ENCODE assay signal across 8 cellular contexts in the genomic region with DNA sequence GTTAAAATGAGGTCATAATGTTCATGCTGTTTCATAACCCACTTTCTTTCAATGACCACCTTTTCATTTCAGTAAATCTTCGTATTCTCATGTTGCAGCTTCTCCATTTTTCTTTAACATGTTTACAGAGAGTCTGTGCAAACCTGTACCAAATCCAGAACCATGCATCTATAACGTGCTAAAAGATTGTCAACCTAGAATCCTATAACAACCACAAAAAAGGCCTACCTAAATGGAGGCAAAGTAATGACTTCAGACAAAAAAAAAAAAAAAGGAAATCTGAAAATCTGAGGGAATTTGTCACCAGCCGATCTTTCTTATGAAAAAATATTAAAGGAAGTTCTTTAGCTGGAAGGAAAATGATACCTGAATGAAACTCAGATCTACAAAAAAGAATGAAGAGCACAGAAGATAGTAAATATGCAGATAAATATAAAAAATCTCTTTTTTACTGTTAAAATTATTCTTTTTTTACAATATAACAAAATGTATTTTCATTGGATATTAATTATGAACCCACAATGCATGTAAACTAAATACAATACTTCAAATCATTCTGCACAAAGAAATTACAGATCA. TPM values are rescaled to one million over a fixed set of nuclear protein-coding genes. Genes with fewer than 3 reads are reported as not detected.
DNase-seq lines count a peak whose midpoint lies in the region; ATAC-seq and TF ChIP-seq lines count a peak whose summit lies in the region.

No MANE protein-coding gene starts in this region.

- intact Hi-C loops in activated CD4-positive, alpha-beta memory T cell treated with anti-CD3 and anti-CD28 coated beads for 36 hours (cut with micrococcal nuclease), result loop anchor here (1.0 to 2.0 kb wide), 3 partner anchors 62 to 130 kb away; a partner anchor contains a TSS
- intact Hi-C loops in stomach (cut with DNase I; ENCODE audit: low total_unique reads), result no loop called here

- 40 to 58% (median 46%) methylated on average over 3 of the region's 3 CpGs for WGBS in stomach, 5 donors

- H3K4me3 Mint-ChIP-seq in T-helper 2 cell treated with Interferon-gamma antibody and Interleukin-4, amounts not matched to agents 5 μg/mL and 100 μg/mL, for 36 hours, result peak overlapping the region; percentile 99
- peak overlapping the region; percentile 96 for H3K4me3 Mint-ChIP-seq in activated CD4-positive, alpha-beta memory T cell treated with anti-CD3 and anti-CD28 coated beads for 36 hours

- H3K9me3 Mint-ChIP-seq in T-helper 2 cell treated with Interferon-gamma antibody and Interleukin-4, amounts not matched to agents 5 μg/mL and 100 μg/mL, for 36 hours, result peaks cover 16% of the 10 kb centered on the region
- H3K9me3 Mint-ChIP-seq in activated CD4-positive, alpha-beta memory T cell treated with anti-CD3 and anti-CD28 coated beads for 36 hours, result peaks cover 21% of the 10 kb centered on the region

- DNase-seq in T-helper 2 cell treated with Interferon-gamma antibody and Interleukin-4, amounts not matched to agents 5 μg/mL and 100 μg/mL, for 36 hours (ENCODE audit: low spot score), result no peak
- no peak for DNase-seq in T-helper 2 cell
- DNase-seq in activated CD4-positive, alpha-beta memory T cell treated with anti-CD3 and anti-CD28 coated beads for 36 hours, result no peak
- no peak for DNase-seq in stomach
- no peak for DNase-seq in SIG-M5 treated with dmso at 0.1 percent for 504 hours (lab: John Stamatoyannopoulos, UW; ENCODE audit: unreplicated experiment)
- DNase-seq in NCI-H2196 (lab: John Stamatoyannopoulos, UW; ENCODE audit: unreplicated experiment), result no peak

- H3K36me3 Mint-ChIP-seq in T-helper 2 cell treated with Interferon-gamma antibody and Interleukin-4, amounts not matched to agents 5 μg/mL and 100 μg/mL, for 36 hours (ENCODE audit: low read depth), result peaks cover 25% of the 10 kb centered on the region
- peaks cover 26% of the 10 kb centered on the region for H3K36me3 Mint-ChIP-seq in activated CD4-positive, alpha-beta memory T cell treated with anti-CD3 and anti-CD28 coated beads for 36 hours

- H3K27ac Mint-ChIP-seq in T-helper 2 cell treated with Interferon-gamma antibody and Interleukin-4, amounts not matched to agents 5 μg/mL and 100 μg/mL, for 36 hours, result peak overlapping the region; percentile 97
- peak overlapping the region; percentile 97 for H3K27ac Mint-ChIP-seq in activated CD4-positive, alpha-beta memory T cell treated with anti-CD3 and anti-CD28 coated beads for 36 hours

- CTCF ChIA-PET in activated CD4-positive, alpha-beta memory T cell treated with anti-CD3 and anti-CD28 coated beads for 36 hours (lab: Charles Lee), result interaction anchor here (0.6 to 1.5 kb wide), 2 partner anchors 145 to 167 kb away, joined by 3 to 4 read pairs; no protein-coding TSS in a partner anchor

- H3K9me3 ChIP-seq in iPS-15b (ENCODE audit: control insufficient read depth, insufficient read depth, low read length), result no peaks in the 10 kb centered on the region
- peaks cover 0 to 5% (median 0%) of the 10 kb centered on the region in 4 donors for H3K9me3 ChIP-seq in stomach

- H3K27me3 ChIP-seq in iPS-15b (ENCODE audit: control insufficient read depth, insufficient read depth, low read length) (peaks cover 88% of the 10 kb centered on the region), stomach (peaks cover 0 to 32% (median 15%) of the 10 kb centered on the region in 3 donors)

- TF ChIP-seq POLR2A in stomach (IDR thresholded peaks at IDR 0.05), result no peak

- peak overlapping the region in 4 of 5 donors; percentile 91 to 95 (median 94) for H3K27ac ChIP-seq in stomach

- ATAC-seq in GM19452 (IDR thresholded peaks at IDR 0.05; ENCODE audit: unreplicated experiment), result no peak

- H3K36me3 ChIP-seq in iPS-15b (ENCODE audit: control insufficient read depth, insufficient read depth, low read length), result no peaks in the 10 kb centered on the region
- H3K36me3 ChIP-seq in stomach, result no peaks in the 10 kb centered on the region

- H3K4me1 Mint-ChIP-seq in T-helper 2 cell treated with Interferon-gamma antibody and Interleukin-4, amounts not matched to agents 5 μg/mL and 100 μg/mL, for 36 hours (ENCODE audit: low read depth), result peaks cover 40% of the 10 kb centered on the region
- H3K4me1 Mint-ChIP-seq in activated CD4-positive, alpha-beta memory T cell treated with anti-CD3 and anti-CD28 coated beads for 36 hours (ENCODE audit: low read depth), result peaks cover 41% of the 10 kb centered on the region

- H3K9ac ChIP-seq in iPS-15b (ENCODE audit: low read depth, low read length), result no peak overlapping the region

- no peak for TF ChIP-seq CTCF in stomach (IDR thresholded peaks at IDR 0.05)

- POLR2A ChIA-PET in activated CD4-positive, alpha-beta memory T cell treated with anti-CD3 and anti-CD28 coated beads for 36 hours (lab: Charles Lee), result interaction anchor here (0.6 to 3.0 kb wide), 8 partner anchors 9 to 1103 kb away, joined by 3 to 26 read pairs (median 4); a partner anchor contains a TSS

- peaks cover 13% of the 10 kb centered on the region for H3K27me3 Mint-ChIP-seq in T-helper 2 cell treated with Interferon-gamma antibody and Interleukin-4, amounts not matched to agents 5 μg/mL and 100 μg/mL, for 36 hours (ENCODE audit: low read depth)
- no peaks in the 10 kb centered on the region for H3K27me3 Mint-ChIP-seq in activated CD4-positive, alpha-beta memory T cell treated with anti-CD3 and anti-CD28 coated beads for 36 hours

- H3K4me3 ChIP-seq in iPS-15b (ENCODE audit: low read depth, low read length) (peak overlapping the region; percentile 48), stomach (peak overlapping the region; percentile 52 to 72 (median 56))

- H3K4me1 ChIP-seq in iPS-15b (ENCODE audit: control insufficient read depth, insufficient read depth, low read length), result no peaks in the 10 kb centered on the region
- peaks cover 10 to 34% (median 26%) of the 10 kb centered on the region in 4 donors for H3K4me1 ChIP-seq in stomach

- no peak for TF ChIP-seq EP300 in stomach (IDR thresholded peaks at IDR 0.05)

RNA-seq across cellular contexts. Expression of a gene that starts 1.4 kb away (rescaled TPM):
- 10 to 100 TPM; 64.8 to 68.8 TPM for total RNA-seq in activated CD4-positive, alpha-beta memory T cell treated with anti-CD3 and anti-CD28 coated beads for 36 hours
- total RNA-seq in stomach, result 10 to 100 TPM in 2 of 5 donors, 1 to 10 TPM in 2, under 1 TPM in 1; 0.89 to 38.5 (median 7.2) TPM
- 1 to 10 TPM; 2.4 to 7.8 (median 4.9) TPM for polyA plus RNA-seq in stomach

RNA-seq across cellular contexts. Expression of a gene that starts 57.4 kb away (rescaled TPM):
- total RNA-seq in activated CD4-positive, alpha-beta memory T cell treated with anti-CD3 and anti-CD28 coated beads for 36 hours, result 10 to 100 TPM in 1 of 2 experiments, 1 to 10 TPM in 1; 10.0 to 10.7 TPM
- total RNA-seq in stomach, result 100 to 1,000 TPM in 1 of 5 donors, 10 to 100 TPM in 2, 1 to 10 TPM in 2; 1.3 to 182 (median 14.3) TPM
- polyA plus RNA-seq in stomach, result 1 to 10 TPM in 2 of 3 donors, under 1 TPM in 1; 0.85 to 3.1 (median 2.9) TPM
